Comparison of ENCODE assay signal across 35 cellular contexts in the genomic region with DNA sequence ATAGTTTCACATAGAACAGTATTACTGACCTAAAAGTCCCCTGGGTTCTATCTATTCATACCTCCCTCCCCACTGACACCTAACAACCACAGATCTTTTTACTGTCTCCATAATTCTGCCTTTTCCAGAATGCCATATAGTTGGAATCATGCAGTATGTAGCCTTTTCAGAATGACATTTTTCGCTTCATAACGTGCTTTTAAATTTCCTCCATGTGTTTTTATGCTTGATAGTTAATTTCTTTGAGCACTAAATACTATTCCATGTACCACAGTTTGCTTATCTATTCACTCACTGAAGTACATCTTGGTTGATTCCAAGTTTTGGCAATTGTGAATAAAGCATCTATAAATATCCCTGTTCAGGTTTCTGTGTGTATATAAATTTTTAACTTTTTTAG.
"Had no signal": no experiment of that assay in that cellular context is flagged by ENCODE, and none has a peak within 500 bp of the region (broad histone marks: within the 10 kb centered on the region; RNA-seq: fewer than 3 reads in every experiment).

No MANE protein-coding gene starts in this region.

- H3K9ac ChIP-seq: KMS-11 had no signal

- H3K27ac ChIP-seq: KMS-11 had no signal

- H3K4me3 ChIP-seq: MG63 had no signal

- H3K27me3 ChIP-seq: MG63 had no signal

- DNase-seq: Karpas-422, Kasumi-1, KG1, MG63, MM.1S, MV-4-11, NCI-H1048, NCI-H1092, NCI-H1092 treated with DMSO at 0.1 percent for 48 hours, NCI-H1105, NCI-H1105 treated with DMSO at 0.1 percent for 48 hours, NCI-H1417, NCI-H1417 treated with DMSO at 0.1 percent for 48 hours, NCI-H1436, NCI-H1436 treated with DMSO at 0.1 percent for 48 hours, NCI-H146, NCI-H1694, NCI-H1694 treated with DMSO at 0.1 percent for 48 hours, NCI-H187, NCI-H187 treated with DMSO at 0.1 percent for 48 hours, NCI-H1930, NCI-H2029, NCI-H2029 treated with DMSO at 0.1 percent for 48 hours, NCI-H2081, NCI-H2081 treated with DMSO at 0.1 percent for 48 hours, NCI-H2107, NCI-H2171, NCI-H2171 treated with DMSO at 0.1 percent for 48 hours, NCI-H2227 treated with DMSO at 0.1 percent for 48 hours, NCI-H226, NCI-H345, NCI-H446 treated with DMSO at 0.1 percent for 48 hours, NCI-H510A, NCI-H510A treated with DMSO at 0.1 percent for 48 hours had no signal

- H3K36me3 ChIP-seq: MG63 had no signal

- H3K9me3 ChIP-seq: MG63 had no signal

- H3K4me2 ChIP-seq: KMS-11 had no signal
